Comparison of ENCODE assay signal across 7 cellular contexts in the genomic region with DNA sequence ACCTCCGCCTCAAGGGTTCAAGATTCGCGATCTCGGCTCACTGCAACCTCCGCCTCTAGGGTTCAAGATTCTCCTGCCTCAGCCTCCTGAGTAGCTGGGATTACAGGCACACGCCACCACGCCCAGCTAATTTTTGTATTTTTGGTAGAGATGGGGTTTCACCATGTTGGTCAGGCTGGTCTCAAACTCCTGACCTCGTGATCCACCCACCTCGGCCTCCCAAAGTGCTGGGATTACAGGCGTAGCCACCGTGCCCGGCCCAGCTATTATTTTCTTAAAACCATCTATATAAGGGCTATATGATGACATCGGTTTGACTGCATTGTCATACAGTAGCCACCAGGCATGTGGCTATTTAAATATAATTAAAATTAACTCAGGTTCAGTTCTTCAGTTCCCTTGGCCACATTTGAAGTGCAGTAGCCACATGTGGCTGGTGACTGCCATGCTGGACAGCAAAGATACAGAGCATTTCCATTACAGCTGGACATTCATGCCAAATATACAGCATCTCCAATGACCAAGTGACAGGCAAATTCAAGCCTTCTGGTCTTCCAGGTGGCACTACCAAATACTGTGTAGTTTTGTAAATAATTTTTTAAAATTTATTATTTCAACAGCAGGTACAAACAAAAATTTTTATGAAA. TPM values are rescaled to one million over a fixed set of nuclear protein-coding genes. Genes with fewer than 3 reads are reported as not detected.
DNase-seq lines count a peak whose midpoint lies in the region; ATAC-seq, FAIRE-seq and TF ChIP-seq lines count a peak whose summit lies in the region.
"Not testable (repeated sequence)": the region's sequence is repeated elsewhere in the genome, so short reads cannot be mapped to it uniquely, and the experiment has no call there.

No MANE protein-coding gene starts in this region.

- not testable (repeated sequence) for TF ChIP-seq POLR2A in GM12878 (IDR thresholded peaks at IDR 0.05; ENCODE audit: low read depth, low read length)

- H3K36me3 ChIP-seq in DOHH2 (ENCODE audit: control insufficient read depth, low read length); Loucy (ENCODE audit: insufficient read depth, low read length); PC-9 (ENCODE audit: low read depth); GM12878 (ENCODE audit: control insufficient read depth in 2 of 2, insufficient read depth in 2 of 2, low read length in 1 of 2); cardiac muscle cell; naive thymus-derived CD4-positive, alpha-beta T cell (ENCODE audit: control insufficient read depth in 2 of 3, insufficient read depth in 3 of 3, low read length in 3 of 3); tibial artery: not testable (repeated sequence)

- H3K9me3 ChIP-seq in DOHH2 (ENCODE audit: control insufficient read depth, insufficient read depth, low read length); Loucy (ENCODE audit: insufficient read depth, low read depth, low read length); PC-9 (ENCODE audit: insufficient read depth, low read depth); GM12878 (replicated peaks; ENCODE audit: control insufficient read depth, insufficient read depth, low read length); cardiac muscle cell (ENCODE audit: low read depth); naive thymus-derived CD4-positive, alpha-beta T cell (ENCODE audit: control insufficient read depth in 2 of 3, low read length in 3 of 3); tibial artery: not testable (repeated sequence)

- peaks cover 33 to 53% (median 49%) of the 10 kb centered on the region in 7 donors for H3K4me1 Mint-ChIP-seq in naive thymus-derived CD4-positive, alpha-beta T cell

- not testable (repeated sequence) for H3K9ac ChIP-seq in Loucy (ENCODE audit: low read depth, low read length, poor library complexity, severe bottlenecking); GM12878 (ENCODE audit: control insufficient read depth, insufficient read depth, low read length)

- POLR2A ChIA-PET in PC-9 (lab: Charles Lee; ENCODE audit: unreplicated experiment): interaction anchor here (0.6 kb wide), 1 partner anchor 46 kb away, joined by 4 read pairs; no protein-coding TSS in a partner anchor
- POLR2A ChIA-PET in GM12878 (lab: Charles Lee): interaction anchor here (0.6 to 2.1 kb wide), 3 partner anchors 9 to 831 kb away, joined by 3 to 5 read pairs (median 3); a partner anchor contains a TSS
- POLR2A ChIA-PET in naive thymus-derived CD4-positive, alpha-beta T cell (lab: Charles Lee): interaction anchor here (0.7 to 1.4 kb wide), 4 partner anchors 8 to 43 kb away, joined by 3 to 11 read pairs (median 4); no protein-coding TSS in a partner anchor

- not testable (repeated sequence) for DNase-seq in PC-9; GM12878 (ENCODE audit: low read depth, low spot score); cardiac muscle cell (ENCODE audit: low read depth in 1 of 2, low spot score in 1 of 2); naive thymus-derived CD4-positive, alpha-beta T cell; tibial artery

- SMC1A ChIA-PET in GM12878 (lab: Charles Lee; ENCODE audit: uncharacterized antibody, unreplicated experiment): interaction anchor here (0.9 to 1.6 kb wide), 6 partner anchors 9 to 114 kb away, joined by 3 to 7 read pairs (median 4); no protein-coding TSS in a partner anchor

- not testable (repeated sequence) for BruUV-seq in PC-9 (replicated peaks; lab: Mats Ljungman, UMichigan); GM12878 (replicated peaks; lab: Mats Ljungman, UMichigan)

- H3K4me2 ChIP-seq in DOHH2 (ENCODE audit: low read length) (peak overlapping the region; percentile 31; the same call in 1 of the 2 replicates), Loucy (ENCODE audit: low read depth, low read length, poor library complexity, severe bottlenecking) (peak overlapping the region; percentile 84), PC-9 (peak overlapping the region; percentile 83)
- H3K4me2 ChIP-seq in GM12878 (ENCODE audit: control insufficient read depth, insufficient read depth): not testable (repeated sequence)

- RAD21 ChIA-PET in GM12878 (lab: Charles Lee; ENCODE audit: unreplicated experiment): interaction anchor here (0.8 kb wide), 1 partner anchor 11 kb away, joined by 3 read pairs; no protein-coding TSS in a partner anchor

- H4K20me1 ChIP-seq in DOHH2 (ENCODE audit: control insufficient read depth, insufficient read depth, low read depth, low read length): peaks cover 11% of the 10 kb centered on the region
- peaks cover 64% of the 10 kb centered on the region for H4K20me1 ChIP-seq in Loucy (ENCODE audit: insufficient read depth, low read length, poor library complexity, severe bottlenecking)
- peaks cover 22% of the 10 kb centered on the region for H4K20me1 ChIP-seq in PC-9 (ENCODE audit: insufficient read depth)
- H4K20me1 ChIP-seq in GM12878 (ENCODE audit: control insufficient read depth, insufficient read depth): not testable (repeated sequence)

- CTCF ChIA-PET in PC-9 (lab: Charles Lee) (interaction anchor here (0.6 kb wide), 3 partner anchors 33 to 163 kb away, joined by 3 to 6 read pairs (median 4); no protein-coding TSS in a partner anchor), GM12878 (lab: Yijun Ruan, JAX) (interaction anchor here (1.4 to 1.7 kb wide), 2 partner anchors 9 to 25 kb away, joined by 3 to 4 read pairs; no protein-coding TSS in a partner anchor)
- CTCF ChIA-PET in naive thymus-derived CD4-positive, alpha-beta T cell (lab: Charles Lee): interaction anchor here (0.6 to 1.4 kb wide), 2 partner anchors 9 to 19 kb away, joined by 3 to 5 read pairs; no protein-coding TSS in a partner anchor

- intact Hi-C loops in PC-9 (cut with micrococcal nuclease; ENCODE audit: unreplicated experiment); GM12878 (cut with micrococcal nuclease; ENCODE audit: unreplicated experiment); tibial artery (cut with DNase I; ENCODE audit: low total_unique reads): not testable (repeated sequence)
- intact Hi-C loops in naive thymus-derived CD4-positive, alpha-beta T cell (cut with micrococcal nuclease): loop anchor here (10.0 kb wide), 5 partner anchors 273 to 1583 kb away; a partner anchor contains a TSS

- H3K27me3 ChIP-seq in DOHH2 (ENCODE audit: control insufficient read depth, low read length); Loucy (ENCODE audit: insufficient read depth, low read length, poor library complexity, severe bottlenecking); PC-9 (ENCODE audit: insufficient read depth, low read depth); GM12878 (replicated peaks in 1 of 2; ENCODE audit: control insufficient read depth in 2 of 2, insufficient read depth in 2 of 2, low read length in 1 of 2); cardiac muscle cell; naive thymus-derived CD4-positive, alpha-beta T cell (ENCODE audit: control insufficient read depth in 2 of 2, insufficient read depth in 2 of 2, low read length in 2 of 2); tibial artery: not testable (repeated sequence)

- not testable (repeated sequence) for TF ChIP-seq CTCF in DOHH2 (IDR thresholded peaks at IDR 0.05; ENCODE audit: low read depth, low read length, poor library complexity, severe bottlenecking); Loucy (conservative IDR thresholded peaks at IDR 0.05; ENCODE audit: low read length); PC-9 (conservative IDR thresholded peaks at IDR 0.05); GM12878 (IDR thresholded peaks at IDR 0.05 in 2 of 3, conservative IDR thresholded peaks at IDR 0.05 in 1 of 3; ENCODE audit: control insufficient read depth in 2 of 3, extremely low read depth in 1 of 3, insufficient read depth in 1 of 3, low read depth in 3 of 3, low read length in 3 of 3); cardiac muscle cell (IDR thresholded peaks at IDR 0.05; ENCODE audit: low read depth, low read length); tibial artery (IDR thresholded peaks at IDR 0.05)

- peak overlapping the region in 3 of 10 donors; percentile 18 to 95 (median 60) for H3K4me3 Mint-ChIP-seq in naive thymus-derived CD4-positive, alpha-beta T cell

- H3K4me1 ChIP-seq in DOHH2 (ENCODE audit: control insufficient read depth, low read length) (peaks cover 72% of the 10 kb centered on the region), Loucy (ENCODE audit: insufficient read depth, low read length, poor library complexity, severe bottlenecking) (peaks cover 51% of the 10 kb centered on the region), PC-9 (replicated peaks; ENCODE audit: insufficient read depth) (peaks cover 56% of the 10 kb centered on the region), cardiac muscle cell (ENCODE audit: low read depth) (peaks cover 60% of the 10 kb centered on the region), tibial artery (peaks cover 0 to 74% (median 29%) of the 10 kb centered on the region in 4 donors)
- H3K4me1 ChIP-seq in GM12878 (ENCODE audit: control insufficient read depth, insufficient read depth, low read length): not testable (repeated sequence)
- peaks cover 21 to 30% of the 10 kb centered on the region in 2 donors for H3K4me1 ChIP-seq in naive thymus-derived CD4-positive, alpha-beta T cell (ENCODE audit: control insufficient read depth in 2 of 2, insufficient read depth in 2 of 2, low read length in 2 of 2)

- H2AFZ ChIP-seq in Loucy (ENCODE audit: low read length); PC-9; GM12878 (ENCODE audit: control insufficient read depth, low read depth, low read length): not testable (repeated sequence)

- TF ChIP-seq EP300 in GM12878 (IDR thresholded peaks at IDR 0.05; ENCODE audit: borderline replicate concordance in 1 of 2, control insufficient read depth in 1 of 2, low read depth in 2 of 2, low read length in 2 of 2): not testable (repeated sequence)

- WGBS in GM12878 (ENCODE audit: insufficient coverage, insufficient replicate concordance, low lambda C conversion rate, missing lambda C conversion rate): 93% methylated on average over 13 of the region's 13 CpGs

- not testable (repeated sequence) for H3K9me3 Mint-ChIP-seq in naive thymus-derived CD4-positive, alpha-beta T cell

- H3K79me2 ChIP-seq in DOHH2 (ENCODE audit: control insufficient read depth, low read length) (peaks cover 87% of the 10 kb centered on the region), Loucy (ENCODE audit: insufficient read depth, low read length) (peaks cover 83% of the 10 kb centered on the region), PC-9 (ENCODE audit: low read depth) (peaks cover 88% of the 10 kb centered on the region)
- H3K79me2 ChIP-seq in GM12878 (ENCODE audit: control insufficient read depth, insufficient read depth, low read length): not testable (repeated sequence)

- H3K9me2 ChIP-seq in DOHH2 (replicated peaks; ENCODE audit: control insufficient read depth, low read length); Loucy (replicated peaks; ENCODE audit: low read depth, low read length); PC-9 (ENCODE audit: insufficient read depth): not testable (repeated sequence)

- H3K27ac ChIP-seq in DOHH2 (ENCODE audit: low read depth, low read length); PC-9; GM12878 (ENCODE audit: control insufficient read depth, insufficient read depth); naive thymus-derived CD4-positive, alpha-beta T cell (ENCODE audit: low read depth, low read length): not testable (repeated sequence)
- peak overlapping the region; percentile 13 for H3K27ac ChIP-seq in cardiac muscle cell
- H3K27ac ChIP-seq in tibial artery: peak overlapping the region; percentile 37 to 99

- peak overlapping the region in 5 of 9 donors; percentile 7 to 99 (median 18) for H3K27ac Mint-ChIP-seq in naive thymus-derived CD4-positive, alpha-beta T cell

- H3K27me3 Mint-ChIP-seq in naive thymus-derived CD4-positive, alpha-beta T cell: not testable (repeated sequence)

- ATAC-seq in GM12878; naive thymus-derived CD4-positive, alpha-beta T cell: not testable (repeated sequence)

- TF ChIP-seq RAD21 in GM12878 (IDR thresholded peaks at IDR 0.05; ENCODE audit: insufficient read depth, low read depth, low read length): not testable (repeated sequence)

- not testable (repeated sequence) for FAIRE-seq in GM12878 (lab: Jason Lieb, UNC)

- H3K36me3 Mint-ChIP-seq in naive thymus-derived CD4-positive, alpha-beta T cell: not testable (repeated sequence)

- peaks cover 11% of the 10 kb centered on the region for H3F3A ChIP-seq in DOHH2 (ENCODE audit: control insufficient read depth, insufficient read depth)
- not testable (repeated sequence) for H3F3A ChIP-seq in Loucy (ENCODE audit: low read depth)
- peaks cover 20% of the 10 kb centered on the region for H3F3A ChIP-seq in PC-9 (ENCODE audit: insufficient read depth, low read depth)

- in situ Hi-C loops in GM12878 (cut with MboI): not testable (repeated sequence)

- H3K4me3 ChIP-seq in DOHH2 (ENCODE audit: low read length); PC-9; GM12878; cardiac muscle cell; naive thymus-derived CD4-positive, alpha-beta T cell (ENCODE audit: low read length); tibial artery: not testable (repeated sequence)
- peak overlapping the region; percentile 84 for H3K4me3 ChIP-seq in Loucy (ENCODE audit: low read length, poor library complexity, severe bottlenecking)

RNA-seq across cellular contexts. Expression of a gene that starts 3.6 kb away (rescaled TPM):
- 63.1 and 81.4 TPM in 2 replicates for total RNA-seq in PC-9 (2021)
- total RNA-seq in GM12878 (2013; cell fraction: nucleolus; rRNA removed): 16.4 and 29.6 TPM in 2 replicates
- total RNA-seq in GM12878 (2014; rRNA removed): 5.5 and 6.0 TPM in 2 replicates
- total RNA-seq in GM12878 (2014; rRNA removed; fragmentation: Illumina TruSeq; extraction: Trizol): 6.9 and 7.2 TPM in 2 replicates
- 6.8 and 8.2 TPM in 2 replicates for total RNA-seq in GM12878 (2021)
- 3.1 TPM for polyA plus RNA-seq in GM12878 (2011; ENCODE audit: low read depth)
- 13.4 and 13.7 TPM in 2 replicates for polyA plus RNA-seq in GM12878 (2011; rRNA removed)
- polyA plus RNA-seq in GM12878 (2011; cell fraction: cytosol; rRNA removed): 8.6 and 14.3 TPM in 2 replicates
- 11.6 and 14.4 TPM in 2 replicates for polyA plus RNA-seq in GM12878 (2011; cell fraction: nucleus; rRNA removed)
- polyA plus RNA-seq in GM12878 (2012): 3.0 and 3.1 TPM in 2 replicates
- polyA plus RNA-seq in GM12878 (2014; fragmentation: Illumina TruSeq; extraction: Trizol): 6.8 and 7.4 TPM in 2 replicates
- 1 to 10 TPM; 1.6 to 1.7 TPM for polyA plus RNA-seq in GM12878 (2014; fragmentation: Nextera tagmentation; extraction: Ambion mirVana)
- 5.4 and 5.7 TPM in 2 replicates for polyA plus RNA-seq in GM12878 (2014; rRNA removed)
- polyA plus RNA-seq in GM12878 (2016; fragmentation: Nextera tagmentation; extraction: Ambion mirVana): 1 to 10 TPM; 4.3 to 5.4 TPM
- polyA minus RNA-seq in GM12878 (2011; rRNA and poly(A)+ RNA removed): 26.8 and 39.1 TPM in 2 replicates
- polyA minus RNA-seq in GM12878 (2011; cell fraction: cytosol; rRNA and poly(A)+ RNA removed): 5.4 and 9.1 TPM in 2 replicates
- polyA minus RNA-seq in GM12878 (2011; cell fraction: nucleus; rRNA and poly(A)+ RNA removed): 18.9 and 38.5 TPM in 2 replicates
- 69.9 and 93.5 TPM in 2 replicates for total RNA-seq in cardiac muscle cell
- 36.8 and 54.8 TPM in 2 replicates for polyA plus RNA-seq in cardiac muscle cell
- total RNA-seq in naive thymus-derived CD4-positive, alpha-beta T cell: 100 to 1,000 TPM in 1 of 5 experiments, 10 to 100 TPM in 4; 30.3 to 120 (median 45.4) TPM
- 10 to 100 TPM in 1 of 2 donors, 1 to 10 TPM in 1; 8.4 to 20.5 TPM for polyA plus RNA-seq in naive thymus-derived CD4-positive, alpha-beta T cell
